Comparison of ENCODE assay signal across 1 cellular context in genomic region chr7:148932-149855, GRCh38.
TF ChIP-seq lines count a peak whose summit lies in the region.

No MANE protein-coding gene starts in this region.

TF ChIP-seq in K562, 482 proteins besides CTCF, POLR2A, EP300 and RAD21 (continued from another document and continues in another):
- TF ChIP-seq ZNF592 (IDR thresholded peaks at IDR 0.05) (no peak), EWSR1 (IDR thresholded peaks at IDR 0.05; ENCODE audit: borderline replicate concordance, low read depth, partially characterized antibody) (no peak), E2F3 (CRISPR knock-in tag; IDR thresholded peaks at IDR 0.05) (no peak), ZNF778 (CRISPR knock-in tag; IDR thresholded peaks at IDR 0.05) (no peak), NFATC3 (IDR thresholded peaks at IDR 0.05) (no peak), HMG20A (CRISPR knock-in tag; conservative IDR thresholded peaks at IDR 0.05) (no peak; the same call in 1 of the 2 replicates), TCF3 (CRISPR knock-in tag; IDR thresholded peaks at IDR 0.05) (no peak), ZNF316 (IDR thresholded peaks at IDR 0.05) (no peak), CCAR2 (IDR thresholded peaks at IDR 0.05; ENCODE audit: low read depth, low read length) (no peak), KDM5B (IDR thresholded peaks at IDR 0.05; ENCODE audit: insufficient replicate concordance, low read depth, low read length) (peak; percentile 84), PPARD (CRISPR knock-in tag; IDR thresholded peaks at IDR 0.05) (no peak), ZNF785 (CRISPR knock-in tag; IDR thresholded peaks at IDR 0.05) (no peak), RB1 (IDR thresholded peaks at IDR 0.05; ENCODE audit: low read depth) (peak; percentile 66), BRF1 (IDR thresholded peaks at IDR 0.05; ENCODE audit: borderline replicate concordance, extremely low read depth, insufficient read length) (no peak), ZNF561 (CRISPR knock-in tag; conservative IDR thresholded peaks at IDR 0.05) (no peak), NFXL1 (CRISPR knock-in tag; IDR thresholded peaks at IDR 0.05) (no peak), SP2 (IDR thresholded peaks at IDR 0.05; ENCODE audit: extremely low read depth, low read depth, low read length, poor library complexity, severe bottlenecking) (no peak), ZNF57 (CRISPR knock-in tag; IDR thresholded peaks at IDR 0.05) (no peak), ZNF445 (CRISPR knock-in tag; IDR thresholded peaks at IDR 0.05; ENCODE audit: low read depth) (no peak), RBM15 (IDR thresholded peaks at IDR 0.05; ENCODE audit: insufficient read depth, low read length) (no peak), GMEB1 (CRISPR knock-in tag; IDR thresholded peaks at IDR 0.05) (peak; percentile 22; the same call in 1 of the 2 replicates), RBM14 (IDR thresholded peaks at IDR 0.05; ENCODE audit: borderline replicate concordance, insufficient read depth, low read depth, low read length) (no peak), ZNF318 (IDR thresholded peaks at IDR 0.05; ENCODE audit: borderline replicate concordance in 1 of 2, low read depth in 1 of 2) (no peak), GABPB2 (CRISPR knock-in tag; conservative IDR thresholded peaks at IDR 0.05) (0 out of 2 replicates have a peak, but pooled peaks have one; percentile 32), RBM25 (IDR thresholded peaks at IDR 0.05; ENCODE audit: low read depth, low read length, severe bottlenecking) (no peak), ZNF384 (IDR thresholded peaks at IDR 0.05; ENCODE audit: low read depth, low read length) (no peak), ZNF398 (CRISPR knock-in tag; IDR thresholded peaks at IDR 0.05) (no peak), MLX (CRISPR knock-in tag; conservative IDR thresholded peaks at IDR 0.05) (no peak), HMBOX1 (IDR thresholded peaks at IDR 0.05) (no peak), ZNF511 (CRISPR knock-in tag; IDR thresholded peaks at IDR 0.05) (no peak)
